27 cellular contexts compared by ENCODE assay signal in the genomic region with DNA sequence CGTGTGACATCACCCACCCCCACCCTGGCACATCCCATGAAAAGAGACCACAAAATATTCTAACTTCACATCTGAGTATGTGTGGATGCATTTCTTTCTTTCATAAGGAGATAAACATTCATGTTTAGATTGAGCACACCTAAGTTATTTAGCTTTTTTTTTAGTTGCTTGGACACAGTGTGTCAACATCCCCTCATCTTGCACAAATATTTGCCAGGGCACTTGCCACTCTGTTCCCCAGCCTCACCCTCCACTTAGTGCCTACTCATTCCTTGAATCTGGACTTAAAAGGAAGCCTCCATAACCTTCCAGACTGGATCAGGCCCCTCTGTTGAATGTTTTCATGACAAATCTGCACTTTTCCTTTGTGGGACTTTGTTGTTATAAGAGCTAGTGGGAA.
"Had no signal": no experiment of that assay in that cellular context is flagged by ENCODE, and none has a peak within 500 bp of the region (broad histone marks: within the 10 kb centered on the region; RNA-seq: fewer than 3 reads in every experiment).

No MANE protein-coding gene starts in this region.

- H3K36me3 ChIP-seq: brain microvascular endothelial cell, cardiac muscle cell had no signal

- H3K4me3 ChIP-seq: cardiac muscle cell, PC-9, SK-N-MC had no signal

- ATAC-seq: activated T-cell treated with anti-CD3 and anti-CD28 coated beads, Interleukin-2, amount 50 U/mL, for 4 hours; T-cell had no signal

- H2AFZ ChIP-seq: PC-9 had no signal

- H3K27me3 ChIP-seq: brain microvascular endothelial cell, cardiac muscle cell had no signal

- H3K27ac ChIP-seq: brain microvascular endothelial cell, cardiac muscle cell, PC-9, SK-N-MC, VCaP had no signal

- DNase-seq: activated CD4-positive, alpha-beta memory T cell treated with anti-CD3 and anti-CD28 coated beads for 36 hours; activated CD4-positive, alpha-beta T cell treated with anti-CD3 and anti-CD28 coated beads, Interleukin-2, amount 10 ng/mL, durations not matched to agents 7 days and 5 days; activated CD4-positive, CD25-positive, alpha-beta regulatory T cell; activated CD8-positive, alpha-beta memory T cell treated with anti-CD3 and anti-CD28 coated beads for 24 hours; activated gamma-delta T cell; activated naive CD4-positive, alpha-beta T cell treated with anti-CD3 and anti-CD28 coated beads for 36 hours; activated T-cell treated with anti-CD3 and anti-CD28 coated beads, Interleukin-2, amount 50 U/mL, for 4 hours; amygdala; brain microvascular endothelial cell; Karpas-422; NCI-H1048; NCI-H1417; NCI-H1930; NCI-H2171; NCI-H345; NCI-H510A; NCI-H526 treated with DMSO at 0.1 percent for 48 hours; PC-9; SHP77 treated with DMSO at 0.1 percent for 48 hours; T-cell; T-helper 2 cell; T1000 had no signal

- FAIRE-seq: colon, TTC549 had no signal

- H3K4me2 ChIP-seq: PC-9 had no signal
